ENCODE assay signal across 1 cellular context in the genomic region with DNA sequence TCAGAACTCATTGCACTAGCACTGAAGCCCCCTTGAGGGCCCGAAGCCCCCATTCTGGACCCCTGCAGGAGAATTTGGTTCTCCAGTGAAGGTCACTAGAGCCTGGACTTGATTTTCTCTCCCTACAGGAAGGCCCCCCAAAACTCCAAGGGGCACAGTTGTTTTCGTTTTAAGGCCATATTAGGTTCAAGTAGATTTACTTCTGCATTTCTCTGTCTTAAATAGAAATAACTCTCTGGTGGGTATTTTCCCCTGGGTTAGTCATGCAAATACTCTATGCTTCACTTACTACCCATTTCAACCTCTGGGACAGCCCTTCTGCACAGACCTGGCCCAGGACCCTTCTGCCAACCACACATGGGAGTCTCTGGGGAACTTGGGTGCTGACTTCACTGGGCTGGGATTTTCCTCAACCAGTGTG.
TF ChIP-seq lines count a peak whose summit lies in the region.

No MANE protein-coding gene starts in this region.

TF ChIP-seq in K562, 482 proteins besides CTCF, POLR2A, EP300 and RAD21 (continued from another document):
- 0 out of 2 replicates have a peak, but pooled peaks have one; percentile 12 for TF ChIP-seq AFF4 (CRISPR knock-in tag; IDR thresholded peaks at IDR 0.05)
